ENCODE assay signal across 25 cellular contexts in genomic region chr2:192465145-192465544, GRCh38.
"Had no signal": no experiment of that assay in that cellular context is flagged by ENCODE, and none has a peak within 500 bp of the region (broad histone marks: within the 10 kb centered on the region; RNA-seq: fewer than 3 reads in every experiment).

No MANE protein-coding gene starts in this region.

- H3K27ac ChIP-seq: SK-N-MC had no signal

- H3K4me3 Mint-ChIP-seq: activated B cell treated with CpG ODN at 0.5 μM for 24 hours; activated CD8-positive, alpha-beta T cell treated with anti-CD3 and anti-CD28 coated beads for 36 hours; activated naive CD4-positive, alpha-beta T cell treated with anti-CD3 and anti-CD28 coated beads, Interleukin-2, amount 50 U/mL, for 24 hours; activated naive CD8-positive, alpha-beta T cell treated with anti-CD3 and anti-CD28 coated beads, Interleukin-2, amount 10 ng/mL, durations not matched to agents 7 days and 5 days; activated T-cell treated with anti-CD3 and anti-CD28 coated beads, Interleukin-2, amount 50 U/mL, for 72 hours; activated T-helper 17 cell treated with anti-CD3 and anti-CD28 coated beads, Interleukin-2, amount 50 U/mL, for 72 hours; brain had no signal

- FAIRE-seq: astrocyte, K562, TTC549 had no signal

- H3K4me3 ChIP-seq: K562, SK-N-MC had no signal

- H3K4me1 Mint-ChIP-seq: activated B cell treated with CpG ODN at 0.5 μM for 24 hours; activated naive CD4-positive, alpha-beta T cell treated with anti-CD3 and anti-CD28 coated beads, Interleukin-2, amount 50 U/mL, for 24 hours; activated naive CD8-positive, alpha-beta T cell treated with anti-CD3 and anti-CD28 coated beads, Interleukin-2, amount 10 ng/mL, durations not matched to agents 7 days and 5 days; activated T-helper 17 cell treated with anti-CD3 and anti-CD28 coated beads, Interleukin-2, amount 50 U/mL, for 72 hours; brain had no signal

- H3K27me3 Mint-ChIP-seq: activated B cell treated with CpG ODN at 0.5 μM for 24 hours; activated CD8-positive, alpha-beta T cell treated with anti-CD3 and anti-CD28 coated beads for 36 hours; activated naive CD4-positive, alpha-beta T cell treated with anti-CD3 and anti-CD28 coated beads, Interleukin-2, amount 50 U/mL, for 24 hours; activated naive CD8-positive, alpha-beta T cell treated with anti-CD3 and anti-CD28 coated beads, Interleukin-2, amount 10 ng/mL, durations not matched to agents 7 days and 5 days; activated T-helper 17 cell treated with anti-CD3 and anti-CD28 coated beads, Interleukin-2, amount 50 U/mL, for 72 hours; brain had no signal

- DNase-seq: activated B cell treated with CpG ODN at 0.5 μM for 24 hours; activated CD4-positive, alpha-beta T cell treated with anti-CD3 and anti-CD28 coated beads for 48 hours; activated CD4-positive, CD25-positive, alpha-beta regulatory T cell treated with anti-CD3 and anti-CD28 coated beads, Interleukin-2, amount 50 U/mL, for 72 hours; activated CD8-positive, alpha-beta T cell treated with anti-CD3 and anti-CD28 coated beads for 36 hours; activated effector memory CD4-positive, alpha-beta T cell treated with anti-CD3 and anti-CD28 coated beads, Interleukin-2, amount 50 U/mL, for 16 hours; activated naive CD4-positive, alpha-beta T cell; activated naive CD8-positive, alpha-beta T cell treated with anti-CD3 and anti-CD28 coated beads, Interleukin-2, amount 10 ng/mL, durations not matched to agents 7 days and 5 days; activated T-cell treated with anti-CD3 and anti-CD28 coated beads, Interleukin-2, amount 50 U/mL, for 1 hour; activated T-cell treated with anti-CD3 and anti-CD28 coated beads, Interleukin-2, amount 50 U/mL, for 72 hours; central memory CD4-positive, alpha-beta T cell; NCI-H1105; NCI-H1417 treated with DMSO at 0.1 percent for 48 hours; NCI-H187 treated with DMSO at 0.1 percent for 48 hours; NCI-H2081; NCI-H226; NCI-H524 treated with DMSO at 0.1 percent for 48 hours; OCI-M1; Right ventricle myocardium superior had no signal

- H3K36me3 Mint-ChIP-seq: activated naive CD4-positive, alpha-beta T cell treated with anti-CD3 and anti-CD28 coated beads, Interleukin-2, amount 50 U/mL, for 24 hours; activated naive CD8-positive, alpha-beta T cell treated with anti-CD3 and anti-CD28 coated beads, Interleukin-2, amount 10 ng/mL, durations not matched to agents 7 days and 5 days; brain had no signal

- ATAC-seq: activated CD8-positive, alpha-beta T cell treated with anti-CD3 and anti-CD28 coated beads for 36 hours; activated T-cell treated with anti-CD3 and anti-CD28 coated beads, Interleukin-2, amount 50 U/mL, for 72 hours; activated T-helper 17 cell treated with anti-CD3 and anti-CD28 coated beads, Interleukin-2, amount 50 U/mL, for 72 hours; K562 had no signal

- H3K27ac Mint-ChIP-seq: activated B cell treated with CpG ODN at 0.5 μM for 24 hours; activated CD8-positive, alpha-beta T cell treated with anti-CD3 and anti-CD28 coated beads for 36 hours; activated naive CD4-positive, alpha-beta T cell treated with anti-CD3 and anti-CD28 coated beads, Interleukin-2, amount 50 U/mL, for 24 hours; activated naive CD8-positive, alpha-beta T cell treated with anti-CD3 and anti-CD28 coated beads, Interleukin-2, amount 10 ng/mL, durations not matched to agents 7 days and 5 days; activated T-cell treated with anti-CD3 and anti-CD28 coated beads, Interleukin-2, amount 50 U/mL, for 72 hours; activated T-helper 17 cell treated with anti-CD3 and anti-CD28 coated beads, Interleukin-2, amount 50 U/mL, for 72 hours; brain had no signal

- H3K9me3 Mint-ChIP-seq: activated CD8-positive, alpha-beta T cell treated with anti-CD3 and anti-CD28 coated beads for 36 hours; activated naive CD4-positive, alpha-beta T cell treated with anti-CD3 and anti-CD28 coated beads, Interleukin-2, amount 50 U/mL, for 24 hours; activated T-cell treated with anti-CD3 and anti-CD28 coated beads, Interleukin-2, amount 50 U/mL, for 72 hours; brain had no signal
